1 cellular context compared by ENCODE assay signal in genomic region chr1:18902523-18903312, GRCh38.
A peak's percentile ranks its signal among the peaks of the same experiment; 100 is the strongest.
TF ChIP-seq lines count a peak whose summit lies in the region.

Gene ALDH4A1 (minus strand): TSS chr1:18902555. CDS start chr1:18902523, 32 bp downstream.

TF ChIP-seq in HepG2, 621 proteins besides CTCF, POLR2A, EP300 and RAD21 (continued from another document and continues in another):
- TF ChIP-seq MED1 (CRISPR knock-in tag; IDR thresholded peaks at IDR 0.05) (peak; percentile 49), ZFYVE20 (CRISPR knock-in tag; IDR thresholded peaks at IDR 0.05; ENCODE audit: borderline replicate concordance, low read depth) (no peak), SMAD3 (CRISPR knock-in tag; IDR thresholded peaks at IDR 0.05) (0 out of 2 replicates have a peak, but pooled peaks have one; percentile 44), KLF11 (CRISPR knock-in tag; IDR thresholded peaks at IDR 0.05) (peak; percentile 67; the same call in 1 of the 2 replicates), SRSF1 (optimal IDR thresholded peaks at IDR 0.05; ENCODE audit: low read depth, low read length) (no peak), ELF4 (CRISPR knock-in tag; IDR thresholded peaks at IDR 0.05; ENCODE audit: borderline replicate concordance) (no peak), KDM5A (IDR thresholded peaks at IDR 0.05; ENCODE audit: borderline replicate concordance, low read length) (no peak; the same call in 1 of the 2 replicates), E2F1 (CRISPR knock-in tag; IDR thresholded peaks at IDR 0.05) (no peak), KDM5B (CRISPR knock-in tag; IDR thresholded peaks at IDR 0.05; ENCODE audit: borderline replicate concordance) (peak; percentile 70; the same call in 1 of the 2 replicates), ZNF460 (CRISPR knock-in tag; IDR thresholded peaks at IDR 0.05; ENCODE audit: borderline replicate concordance) (no peak), ZNF672 (CRISPR knock-in tag; IDR thresholded peaks at IDR 0.05) (no peak), GZF1 (CRISPR knock-in tag; IDR thresholded peaks at IDR 0.05) (no peak), ATF7-NPFF (CRISPR knock-in tag; IDR thresholded peaks at IDR 0.05; ENCODE audit: low read depth) (no peak), ISL2 (CRISPR knock-in tag; IDR thresholded peaks at IDR 0.05) (peak; percentile 6; the same call in 1 of the 2 replicates), GRHL1 (CRISPR knock-in tag; conservative IDR thresholded peaks at IDR 0.05) (no peak), CHCHD3 (CRISPR knock-in tag; IDR thresholded peaks at IDR 0.05) (no peak), PAX8 (CRISPR knock-in tag; IDR thresholded peaks at IDR 0.05; ENCODE audit: borderline replicate concordance) (no peak), SMARCC2 (IDR thresholded peaks at IDR 0.05) (no peak), ZNF274 (CRISPR knock-in tag; IDR thresholded peaks at IDR 0.05) (peak; percentile 47; the same call in 1 of the 2 replicates), SIN3A (IDR thresholded peaks at IDR 0.05; ENCODE audit: borderline replicate concordance, low read depth, low read length) (peak; percentile 86), ATF1 (CRISPR knock-in tag; IDR thresholded peaks at IDR 0.05) (peak; percentile 49; the same call in 1 of the 2 replicates), SALL2 (CRISPR knock-in tag; IDR thresholded peaks at IDR 0.05) (peak; percentile 3; the same call in 1 of the 2 replicates), FLYWCH1 (CRISPR knock-in tag; IDR thresholded peaks at IDR 0.05) (no peak), ZNF546 (CRISPR knock-in tag; conservative IDR thresholded peaks at IDR 0.05) (peak; percentile 43; the same call in 1 of the 2 replicates), AGO2 (optimal IDR thresholded peaks at IDR 0.05; ENCODE audit: low read depth, low read length) (no peak), ERF (CRISPR knock-in tag; IDR thresholded peaks at IDR 0.05) (0 out of 2 replicates have a peak, but pooled peaks have one; percentile 51), MED13 (CRISPR knock-in tag; IDR thresholded peaks at IDR 0.05) (no peak), AFF4 (CRISPR knock-in tag; IDR thresholded peaks at IDR 0.05) (no peak), ZNF329 (CRISPR knock-in tag; IDR thresholded peaks at IDR 0.05; ENCODE audit: low read depth) (no peak), ZNF282 (IDR thresholded peaks at IDR 0.05; ENCODE audit: partially characterized antibody) (no peak), IRF2 (CRISPR knock-in tag; IDR thresholded peaks at IDR 0.05) (no peak; the same call in 1 of the 2 replicates), MIER3 (CRISPR knock-in tag; IDR thresholded peaks at IDR 0.05; ENCODE audit: borderline replicate concordance) (no peak), ZNF34 (CRISPR knock-in tag; IDR thresholded peaks at IDR 0.05; ENCODE audit: borderline replicate concordance) (no peak), HIVEP1 (CRISPR knock-in tag; IDR thresholded peaks at IDR 0.05) (peak; percentile 70; the same call in 1 of the 2 replicates), SMAD9 (CRISPR knock-in tag; IDR thresholded peaks at IDR 0.05) (no peak), ASH2L (IDR thresholded peaks at IDR 0.05; ENCODE audit: insufficient read length, low read depth, low read length) (peak; percentile 89), ZNF235 (CRISPR knock-in tag; IDR thresholded peaks at IDR 0.05; ENCODE audit: borderline replicate concordance) (peak; percentile 37; the same call in 1 of the 2 replicates), RBM22 (optimal IDR thresholded peaks at IDR 0.05; ENCODE audit: low read length) (no peak), NRL (CRISPR knock-in tag; IDR thresholded peaks at IDR 0.05; ENCODE audit: borderline replicate concordance) (peak; percentile 73; the same call in 1 of the 2 replicates), ZNF333 (CRISPR knock-in tag; IDR thresholded peaks at IDR 0.05; ENCODE audit: borderline replicate concordance) (peak; percentile 88), ZFX (CRISPR knock-in tag; IDR thresholded peaks at IDR 0.05; ENCODE audit: low read depth) (peak; percentile 59; the same call in 1 of the 2 replicates), SNAPC5 (CRISPR knock-in tag; IDR thresholded peaks at IDR 0.05; ENCODE audit: borderline replicate concordance) (no peak), DNMT1 (CRISPR knock-in tag; IDR thresholded peaks at IDR 0.05) (no peak), NFYC (CRISPR knock-in tag; IDR thresholded peaks at IDR 0.05) (peak; percentile 89), NFRKB (IDR thresholded peaks at IDR 0.05) (no peak), DNMT3B (CRISPR knock-in tag; conservative IDR thresholded peaks at IDR 0.05) (no peak), CCAR2 (optimal IDR thresholded peaks at IDR 0.05; ENCODE audit: low read depth, low read length) (no peak), MED8 (CRISPR knock-in tag; IDR thresholded peaks at IDR 0.05; ENCODE audit: insufficient replicate concordance) (no peak), SP5 (CRISPR knock-in tag; IDR thresholded peaks at IDR 0.05; ENCODE audit: borderline replicate concordance, low read depth) (no peak), ARNT (IDR thresholded peaks at IDR 0.05) (no peak), ARNT2 (CRISPR knock-in tag; IDR thresholded peaks at IDR 0.05; ENCODE audit: low read depth) (no peak), ZBTB44 (CRISPR knock-in tag; IDR thresholded peaks at IDR 0.05) (no peak)
- TF ChIP-seq, protein P1, sequence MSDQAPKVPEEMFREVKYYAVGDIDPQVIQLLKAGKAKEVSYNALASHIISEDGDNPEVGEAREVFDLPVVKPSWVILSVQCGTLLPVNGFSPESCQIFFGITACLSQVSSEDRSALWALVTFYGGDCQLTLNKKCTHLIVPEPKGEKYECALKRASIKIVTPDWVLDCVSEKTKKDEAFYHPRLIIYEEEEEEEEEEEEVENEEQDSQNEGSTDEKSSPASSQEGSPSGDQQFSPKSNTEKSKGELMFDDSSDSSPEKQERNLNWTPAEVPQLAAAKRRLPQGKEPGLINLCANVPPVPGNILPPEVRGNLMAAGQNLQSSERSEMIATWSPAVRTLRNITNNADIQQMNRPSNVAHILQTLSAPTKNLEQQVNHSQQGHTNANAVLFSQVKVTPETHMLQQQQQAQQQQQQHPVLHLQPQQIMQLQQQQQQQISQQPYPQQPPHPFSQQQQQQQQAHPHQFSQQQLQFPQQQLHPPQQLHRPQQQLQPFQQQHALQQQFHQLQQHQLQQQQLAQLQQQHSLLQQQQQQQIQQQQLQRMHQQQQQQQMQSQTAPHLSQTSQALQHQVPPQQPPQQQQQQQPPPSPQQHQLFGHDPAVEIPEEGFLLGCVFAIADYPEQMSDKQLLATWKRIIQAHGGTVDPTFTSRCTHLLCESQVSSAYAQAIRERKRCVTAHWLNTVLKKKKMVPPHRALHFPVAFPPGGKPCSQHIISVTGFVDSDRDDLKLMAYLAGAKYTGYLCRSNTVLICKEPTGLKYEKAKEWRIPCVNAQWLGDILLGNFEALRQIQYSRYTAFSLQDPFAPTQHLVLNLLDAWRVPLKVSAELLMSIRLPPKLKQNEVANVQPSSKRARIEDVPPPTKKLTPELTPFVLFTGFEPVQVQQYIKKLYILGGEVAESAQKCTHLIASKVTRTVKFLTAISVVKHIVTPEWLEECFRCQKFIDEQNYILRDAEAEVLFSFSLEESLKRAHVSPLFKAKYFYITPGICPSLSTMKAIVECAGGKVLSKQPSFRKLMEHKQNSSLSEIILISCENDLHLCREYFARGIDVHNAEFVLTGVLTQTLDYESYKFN (CRISPR knock-in tag; conservative IDR thresholded peaks at IDR 0.05): peak; percentile 41
- TF ChIP-seq, protein P2, sequence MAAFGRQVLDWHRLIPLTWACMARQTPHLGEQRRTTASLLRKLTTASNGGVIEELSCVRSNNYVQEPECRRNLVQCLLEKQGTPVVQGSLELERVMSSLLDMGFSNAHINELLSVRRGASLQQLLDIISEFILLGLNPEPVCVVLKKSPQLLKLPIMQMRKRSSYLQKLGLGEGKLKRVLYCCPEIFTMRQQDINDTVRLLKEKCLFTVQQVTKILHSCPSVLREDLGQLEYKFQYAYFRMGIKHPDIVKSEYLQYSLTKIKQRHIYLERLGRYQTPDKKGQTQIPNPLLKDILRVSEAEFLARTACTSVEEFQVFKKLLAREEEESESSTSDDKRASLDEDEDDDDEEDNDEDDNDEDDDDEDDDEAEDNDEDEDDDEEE (CRISPR knock-in tag; IDR thresholded peaks at IDR 0.05): no peak
- TF ChIP-seq, protein P3, sequence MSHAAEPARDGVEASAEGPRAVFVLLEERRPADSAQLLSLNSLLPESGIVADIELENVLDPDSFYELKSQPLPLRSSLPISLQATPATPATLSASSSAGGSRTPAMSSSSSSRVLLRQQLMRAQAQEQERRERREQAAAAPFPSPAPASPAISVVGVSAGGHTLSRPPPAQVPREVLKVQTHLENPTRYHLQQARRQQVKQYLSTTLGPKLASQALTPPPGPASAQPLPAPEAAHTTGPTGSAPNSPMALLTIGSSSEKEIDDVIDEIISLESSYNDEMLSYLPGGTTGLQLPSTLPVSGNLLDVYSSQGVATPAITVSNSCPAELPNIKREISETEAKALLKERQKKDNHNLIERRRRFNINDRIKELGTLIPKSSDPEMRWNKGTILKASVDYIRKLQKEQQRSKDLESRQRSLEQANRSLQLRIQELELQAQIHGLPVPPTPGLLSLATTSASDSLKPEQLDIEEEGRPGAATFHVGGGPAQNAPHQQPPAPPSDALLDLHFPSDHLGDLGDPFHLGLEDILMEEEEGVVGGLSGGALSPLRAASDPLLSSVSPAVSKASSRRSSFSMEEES (CRISPR knock-in tag; IDR thresholded peaks at IDR 0.05): no peak
- TF ChIP-seq, protein P4, sequence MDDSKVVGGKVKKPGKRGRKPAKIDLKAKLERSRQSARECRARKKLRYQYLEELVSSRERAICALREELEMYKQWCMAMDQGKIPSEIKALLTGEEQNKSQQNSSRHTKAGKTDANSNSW (CRISPR knock-in tag; IDR thresholded peaks at IDR 0.05; ENCODE audit: borderline replicate concordance): no peak
- TF ChIP-seq, protein P5, sequence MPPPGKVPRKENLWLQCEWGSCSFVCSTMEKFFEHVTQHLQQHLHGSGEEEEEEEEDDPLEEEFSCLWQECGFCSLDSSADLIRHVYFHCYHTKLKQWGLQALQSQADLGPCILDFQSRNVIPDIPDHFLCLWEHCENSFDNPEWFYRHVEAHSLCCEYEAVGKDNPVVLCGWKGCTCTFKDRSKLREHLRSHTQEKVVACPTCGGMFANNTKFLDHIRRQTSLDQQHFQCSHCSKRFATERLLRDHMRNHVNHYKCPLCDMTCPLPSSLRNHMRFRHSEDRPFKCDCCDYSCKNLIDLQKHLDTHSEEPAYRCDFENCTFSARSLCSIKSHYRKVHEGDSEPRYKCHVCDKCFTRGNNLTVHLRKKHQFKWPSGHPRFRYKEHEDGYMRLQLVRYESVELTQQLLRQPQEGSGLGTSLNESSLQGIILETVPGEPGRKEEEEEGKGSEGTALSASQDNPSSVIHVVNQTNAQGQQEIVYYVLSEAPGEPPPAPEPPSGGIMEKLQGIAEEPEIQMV (CRISPR knock-in tag; IDR thresholded peaks at IDR 0.05; ENCODE audit: low read depth): no peak
